10 cellular contexts compared by ENCODE assay signal in the genomic region with DNA sequence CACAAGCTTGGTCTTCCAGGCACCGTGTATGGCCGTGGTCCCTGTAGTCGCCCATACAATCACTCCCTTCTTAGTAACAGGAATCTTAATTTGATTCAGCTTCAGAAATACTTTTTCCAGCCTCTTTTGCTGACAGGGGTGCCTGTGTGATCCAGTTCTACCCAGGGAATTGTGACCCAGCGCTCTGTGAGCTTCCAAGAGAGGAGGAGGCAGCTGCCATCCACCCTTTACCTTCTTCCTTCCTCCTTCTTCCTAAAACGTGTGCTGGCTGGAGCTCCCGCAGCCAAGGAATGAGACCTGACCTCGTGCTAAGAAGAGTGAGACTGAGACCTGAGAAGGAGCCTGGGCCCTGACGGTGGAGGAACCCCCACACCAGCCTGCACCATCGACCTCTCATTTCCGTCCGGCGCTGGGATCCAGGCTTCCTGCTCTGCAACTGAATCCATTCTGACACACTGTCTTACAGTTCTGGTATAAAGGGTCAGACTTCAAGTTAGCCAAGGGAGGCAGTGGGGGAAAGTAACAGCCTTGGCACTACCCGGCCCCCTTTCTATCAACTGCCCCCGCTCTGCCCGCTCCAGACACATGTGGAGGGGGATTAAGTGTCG. TPM values are rescaled to one million over a fixed set of nuclear protein-coding genes. Genes with fewer than 3 reads are reported as not detected.
DNase-seq lines count a peak whose midpoint lies in the region; ATAC-seq, FAIRE-seq and TF ChIP-seq lines count a peak whose summit lies in the region.
"Had no signal": no experiment of that assay in that cellular context is flagged by ENCODE, and none has a peak within 500 bp of the region (broad histone marks: within the 10 kb centered on the region; RNA-seq: fewer than 3 reads in every experiment).

No MANE protein-coding gene starts in this region.

- TF ChIP-seq CTCF in H1 (IDR thresholded peaks at IDR 0.05; ENCODE audit: control extremely low read depth in 1 of 3, insufficient read depth in 1 of 3, low read depth in 1 of 3, low read length in 3 of 3): no peak
- no peak for TF ChIP-seq CTCF in natural killer cell (IDR thresholded peaks at IDR 0.05)

- TF ChIP-seq EP300 in H1 (IDR thresholded peaks at IDR 0.05; ENCODE audit: borderline replicate concordance in 1 of 2, low read depth in 2 of 2, low read length in 2 of 2): no peak

- no peak overlapping the region for H3K23ac ChIP-seq in H1 (ENCODE audit: insufficient read length)

- no peak overlapping the region for H3K14ac ChIP-seq in H1 (ENCODE audit: insufficient read length)

- 65% methylated on average over 16 of the region's 16 CpGs; no CpG with 5 or more reads in 1 of the 2 experiments for WGBS in H1 (ENCODE audit: extremely low coverage in 1 of 2, insufficient coverage in 1 of 2, insufficient read length in 1 of 2, insufficient replicate concordance in 2 of 2, low coverage in 1 of 2, low lambda C conversion rate in 2 of 2, missing lambda C conversion rate in 1 of 2), 2 experiments
- 42% methylated on average over 16 of the region's 16 CpGs for WGBS in urinary bladder
- 56 to 75% (median 72%) methylated on average over 16 of the region's 16 CpGs for WGBS in small intestine, 3 donors

- FAIRE-seq in H1 (lab: Jason Lieb, UNC): no peak
- FAIRE-seq in small intestine (lab: Jason Lieb, UNC): no peak

- H4K8ac ChIP-seq in H1 (ENCODE audit: extremely low read depth, insufficient read depth, low read length): 0 out of 2 replicates have a peak overlapping the region, but pooled peaks have one; percentile 35

- POLR2A ChIA-PET in H1 (lab: Charles Lee; ENCODE audit: partially characterized antibody): interaction anchor here (0.6 to 3.2 kb wide), 9 partner anchors 8 to 488 kb away, joined by 3 to 26 read pairs (median 6); a partner anchor contains a TSS

- peak overlapping the region in 1 of 4 experiments; percentile 8; a peak in 1 of 8 replicates for H3K4me3 ChIP-seq in H1 (ENCODE audit: extremely low read depth in 1 of 4, insufficient read depth in 2 of 4, low read depth in 3 of 4, low read length in 4 of 4)
- no peak overlapping the region for H3K4me3 ChIP-seq in urinary bladder (ENCODE audit: low read depth, low read length)
- H3K4me3 ChIP-seq in small intestine (ENCODE audit: low read depth in 1 of 2, low read length in 2 of 2): no peak overlapping the region

- peak overlapping the region; percentile 47 for H2BK120ac ChIP-seq in H1 (replicated peaks; ENCODE audit: low read depth, low read length)

- H3K18ac ChIP-seq in H1 (ENCODE audit: extremely low read depth, low read length): peak overlapping the region; percentile 88

- H3K4me3 Mint-ChIP-seq in natural killer cell: no peak overlapping the region

- no peaks in the 10 kb centered on the region for H3K9me3 ChIP-seq in H1 (ENCODE audit: insufficient read depth in 2 of 2, low read depth in 1 of 2, low read length in 1 of 2)
- no peaks in the 10 kb centered on the region for H3K9me3 ChIP-seq in small intestine (ENCODE audit: control insufficient read depth, low read depth)

- H3K9me3 Mint-ChIP-seq in activated naive CD4-positive, alpha-beta T cell treated with anti-CD3 and anti-CD28 coated beads, Interleukin-2, amount 50 U/mL, for 72 hours: no peaks in the 10 kb centered on the region
- no peaks in the 10 kb centered on the region for H3K9me3 Mint-ChIP-seq in natural killer cell

- no peak overlapping the region for H2AFZ ChIP-seq in H1 (ENCODE audit: low read length)

- peak overlapping the region; percentile 67 for H4K91ac ChIP-seq in H1 (replicated peaks; ENCODE audit: insufficient read length, low read length)

- no peak for DNase-seq in activated naive CD4-positive, alpha-beta T cell treated with anti-CD3 and anti-CD28 coated beads, Interleukin-2, amount 50 U/mL, for 72 hours (ENCODE audit: low spot score in 2 of 2)
- DNase-seq in activated naive CD4-positive, alpha-beta T cell treated with anti-CD3 and anti-CD28 coated beads, Interleukin-2, amount 50 U/mL, for 16 hours: no peak
- no peak for DNase-seq in H1 (ENCODE audit: low read depth in 1 of 2, low spot score in 2 of 2)
- DNase-seq in natural killer cell: no peak
- DNase-seq in AG20443 (ENCODE audit: low spot score): no peak
- no peak for DNase-seq in small intestine
- DNase-seq: SHP77 treated with DMSO at 0.1 percent for 48 hours had no signal

- H3K27ac Mint-ChIP-seq in activated naive CD4-positive, alpha-beta T cell treated with anti-CD3 and anti-CD28 coated beads, Interleukin-2, amount 50 U/mL, for 72 hours: peak overlapping the region; percentile 66 to 67
- peak overlapping the region; percentile 69 to 80 for H3K27ac Mint-ChIP-seq in natural killer cell

- H3K36me3 ChIP-seq in H1 (ENCODE audit: control insufficient read depth in 2 of 4, insufficient read depth in 4 of 4, low read length in 3 of 4) (peaks cover 0 to 5% (median 2%) of the 10 kb centered on the region in 4 experiments; a peak in 4 of 8 replicates), urinary bladder (ENCODE audit: insufficient read depth) (peaks cover 4% of the 10 kb centered on the region), small intestine (ENCODE audit: control insufficient read depth in 2 of 2, insufficient read depth in 2 of 2, low read length in 2 of 2) (peaks cover under 1 to 7% of the 10 kb centered on the region in 2 donors)

- peak overlapping the region; percentile 97 for H2BK20ac ChIP-seq in H1 (ENCODE audit: low read length)

- H3K27me3 ChIP-seq in H1 (replicated peaks in 1 of 4; ENCODE audit: control insufficient read depth in 3 of 4, extremely low read depth in 1 of 4, insufficient read depth in 3 of 4, low read length in 3 of 4) (no peaks in the 10 kb centered on the region), small intestine (ENCODE audit: control insufficient read depth in 2 of 2, insufficient read depth in 2 of 2, low read length in 2 of 2) (no peaks in the 10 kb centered on the region)

- TF ChIP-seq POLR2A in H1 (IDR thresholded peaks at IDR 0.05; ENCODE audit: control extremely low read depth in 1 of 2, low read depth in 2 of 2, low read length in 2 of 2): no peak
- no peak for TF ChIP-seq POLR2A in GM18505 (IDR thresholded peaks at IDR 0.05; ENCODE audit: borderline replicate concordance, extremely low read depth, insufficient read depth, insufficient read length)

- H3K4me1 ChIP-seq in H1 (replicated peaks in 1 of 4; ENCODE audit: control insufficient read depth in 3 of 4, insufficient read depth in 4 of 4, low read length in 3 of 4) (peaks cover 17 to 34% (median 26%) of the 10 kb centered on the region in 4 experiments), urinary bladder (ENCODE audit: insufficient read depth) (no peaks in the 10 kb centered on the region), small intestine (ENCODE audit: control insufficient read depth in 2 of 2, insufficient read depth in 1 of 2, low read depth in 1 of 2, low read length in 1 of 2) (peaks cover 0 to 2% of the 10 kb centered on the region in 2 donors)

- H2AK5ac ChIP-seq in H1 (ENCODE audit: low read depth, low read length): peak overlapping the region; percentile 77

- H3K4me1 Mint-ChIP-seq in natural killer cell: peaks cover 20 to 47% of the 10 kb centered on the region in 2 donors

- H4K5ac ChIP-seq in H1 (ENCODE audit: insufficient read length, low read depth, low read length): peak overlapping the region; percentile 24

- no peaks in the 10 kb centered on the region for H3K36me3 Mint-ChIP-seq in activated naive CD4-positive, alpha-beta T cell treated with anti-CD3 and anti-CD28 coated beads, Interleukin-2, amount 50 U/mL, for 72 hours
- no peaks in the 10 kb centered on the region for H3K36me3 Mint-ChIP-seq in natural killer cell

- no peaks in the 10 kb centered on the region for H3K27me3 Mint-ChIP-seq in natural killer cell (ENCODE audit: low read depth in 2 of 2)

- no peak overlapping the region for H3K56ac ChIP-seq in H1 (replicated peaks; ENCODE audit: insufficient read length, low read depth, low read length)

- intact Hi-C loops in natural killer cell (cut with micrococcal nuclease): no loop called here

- peak overlapping the region; percentile 97 for H2BK12ac ChIP-seq in H1 (ENCODE audit: low read depth, low read length)

- H4K20me1 ChIP-seq in H1 (replicated peaks in 1 of 2; ENCODE audit: control insufficient read depth in 1 of 2, insufficient read depth in 2 of 2, low read length in 2 of 2): peaks cover 0 to 5% of the 10 kb centered on the region in 2 experiments

- CTCF ChIA-PET in H1 (lab: Charles Lee; ENCODE audit: partially characterized antibody): interaction anchor here (1.1 to 10.6 kb wide), 8 partner anchors 14 to 324 kb away, joined by 3 to 99 read pairs (median 8); a partner anchor contains a TSS

- peak overlapping the region; percentile 91 for H3K27ac ChIP-seq in H1 (ENCODE audit: low read depth, low read length)
- H3K27ac ChIP-seq in urinary bladder (ENCODE audit: low read depth): peak overlapping the region; percentile 40
- H3K27ac ChIP-seq in small intestine (ENCODE audit: low read depth in 1 of 2, low read length in 1 of 2): peak overlapping the region in 1 of 2 donors; percentile 59

- no peaks in the 10 kb centered on the region for H3K23me2 ChIP-seq in H1 (ENCODE audit: low read depth, low read length)

- TF ChIP-seq RAD21 in H1 (IDR thresholded peaks at IDR 0.05 in 1 of 2, conservative IDR thresholded peaks at IDR 0.05 in 1 of 2; ENCODE audit: low read depth in 2 of 2, low read length in 2 of 2): no peak

- H3K79me2 ChIP-seq in H1 (ENCODE audit: control insufficient read depth in 1 of 2, insufficient read depth in 2 of 2, low read length in 2 of 2): 0 out of 4 replicates have a peak, but pooled peaks cover 0 to 2% of the 10 kb centered on the region in 2 experiments

- H3K79me1 ChIP-seq in H1 (ENCODE audit: low read depth, low read length): peaks cover 2% of the 10 kb centered on the region; the same call in 1 of the 2 replicates

- H3K9ac ChIP-seq in H1 (replicated peaks in 1 of 4; ENCODE audit: extremely low read depth in 1 of 4, low read depth in 3 of 4, low read length in 3 of 4): peak overlapping the region in 2 of 4 experiments; percentile 13 to 36; a peak in 3 of 7 replicates

- H2BK15ac ChIP-seq in H1 (ENCODE audit: low read length): peak overlapping the region; percentile 92

- H3K4me2 ChIP-seq in H1 (ENCODE audit: insufficient read depth in 1 of 2, low read depth in 2 of 2, low read length in 2 of 2): peak overlapping the region; percentile 53 to 54; a peak in 3 of 4 replicates

- no peak for ATAC-seq in activated naive CD4-positive, alpha-beta T cell treated with anti-CD3 and anti-CD28 coated beads, Interleukin-2, amount 50 U/mL, for 72 hours
- ATAC-seq in natural killer cell (no peak), GM18505 (IDR thresholded peaks at IDR 0.05; ENCODE audit: unreplicated experiment) (no peak)

- H3K4ac ChIP-seq in H1 (replicated peaks; ENCODE audit: insufficient read length, low read depth, low read length): peak overlapping the region; percentile 27

- peak overlapping the region; percentile 95; the same call in 1 of the 2 replicates for H2BK5ac ChIP-seq in H1 (ENCODE audit: low read depth, low read length)

RNA-seq across cellular contexts. Expression of a gene that starts 16.1 kb away (rescaled TPM):
- total RNA-seq in activated naive CD4-positive, alpha-beta T cell treated with anti-CD3 and anti-CD28 coated beads, Interleukin-2, amount 50 U/mL, for 72 hours: 100 to 1,000 TPM; 130 to 157 TPM
- total RNA-seq in H1 (2021; fragmentation: NEBNext Ultra II Directional; extraction: Animal tissue kit (Norgen Biotek cat#: 25700)): 77.0 and 83.8 TPM in 2 replicates
- polyA plus RNA-seq in H1 (2011; rRNA removed): 66.8 and 96.1 TPM in 2 replicates
- polyA plus RNA-seq in H1 (2011; cell fraction: cytosol; rRNA removed): 68.3 TPM
- polyA plus RNA-seq in H1 (2011; cell fraction: nucleus; rRNA removed): 76.0 TPM
- polyA plus RNA-seq in H1 (2012, experiment 1 of 2): 63.6 to 73.4 TPM (median 72.7 TPM) in 4 replicates
- 82.2 TPM for polyA plus RNA-seq in H1 (2012, experiment 2 of 2)
- 63.4 TPM for polyA plus RNA-seq in H1 (2013, experiment 1 of 2)
- 63.9 TPM for polyA plus RNA-seq in H1 (2013, experiment 2 of 2)
- 41.2 and 48.6 TPM in 2 replicates for polyA minus RNA-seq in H1 (2011; rRNA and poly(A)+ RNA removed)
- polyA minus RNA-seq in H1 (2011; cell fraction: cytosol; rRNA and poly(A)+ RNA removed): 56.2 TPM
- 38.8 TPM for polyA minus RNA-seq in H1 (2011; cell fraction: nucleus; rRNA and poly(A)+ RNA removed)
- total RNA-seq in natural killer cell: 100 to 1,000 TPM; 105 to 149 (median 130) TPM
- total RNA-seq in urinary bladder: 50.6 TPM
- 179 TPM for polyA plus RNA-seq in urinary bladder
- 100 to 1,000 TPM in 1 of 3 donors, 10 to 100 TPM in 2; 52.3 to 125 (median 65.9) TPM for polyA plus RNA-seq in small intestine

RNA-seq across cellular contexts. Expression of a gene that starts 46.6 kb away (rescaled TPM):
- not detected for total RNA-seq in activated naive CD4-positive, alpha-beta T cell treated with anti-CD3 and anti-CD28 coated beads, Interleukin-2, amount 50 U/mL, for 72 hours
- total RNA-seq in H1 (2021; fragmentation: NEBNext Ultra II Directional; extraction: Animal tissue kit (Norgen Biotek cat#: 25700)): not detected in 2 replicates
- polyA plus RNA-seq in H1 (2011; rRNA removed) (not detected in 2 replicates), urinary bladder (not detected), small intestine (not detected)
- not detected for polyA plus RNA-seq in H1 (2011; cell fraction: cytosol; rRNA removed)
- not detected for polyA plus RNA-seq in H1 (2011; cell fraction: nucleus; rRNA removed)
- polyA plus RNA-seq in H1 (2012, experiment 1 of 2): not detected in 4 replicates
- not detected for polyA plus RNA-seq in H1 (2012, experiment 2 of 2)
- not detected for polyA plus RNA-seq in H1 (2013, experiment 1 of 2)
- not detected for polyA plus RNA-seq in H1 (2013, experiment 2 of 2)
- polyA minus RNA-seq in H1 (2011; rRNA and poly(A)+ RNA removed): not detected in 2 replicates
- polyA minus RNA-seq in H1 (2011; cell fraction: cytosol; rRNA and poly(A)+ RNA removed): not detected
- not detected for polyA minus RNA-seq in H1 (2011; cell fraction: nucleus; rRNA and poly(A)+ RNA removed)
- total RNA-seq in natural killer cell (not detected), urinary bladder (not detected)
- total RNA-seq: mucosa of gallbladder had no signal
